Comparison of ENCODE assay signal across 8 cellular contexts in the genomic region with DNA sequence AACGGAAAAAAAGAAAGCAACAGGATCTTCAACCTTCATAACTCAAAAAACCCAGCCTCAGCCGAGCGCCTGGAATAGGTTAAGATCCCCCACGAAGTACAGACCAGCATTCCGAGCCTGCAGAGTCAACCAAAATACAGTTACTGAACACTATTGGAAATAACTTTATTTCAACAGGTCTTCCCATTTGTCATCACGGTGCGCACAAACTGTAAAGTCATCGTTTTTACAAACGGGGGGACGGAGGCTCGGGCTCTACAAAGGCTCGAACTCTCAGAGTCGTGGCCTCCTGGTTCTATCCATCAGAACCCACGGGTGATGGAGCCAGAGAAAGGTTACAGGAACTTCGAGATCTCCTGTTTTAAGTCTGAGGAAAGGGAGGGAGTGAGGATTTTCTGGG. TPM values are rescaled to one million over a fixed set of nuclear protein-coding genes. Genes with fewer than 3 reads are reported as not detected.
A peak's percentile ranks its signal among the peaks of the same experiment; 100 is the strongest.
DNase-seq lines count a peak whose midpoint lies in the region; TF ChIP-seq lines count a peak whose summit lies in the region.

No MANE protein-coding gene starts in this region.

- no peak overlapping the region for H2AFZ ChIP-seq in H9 (ENCODE audit: low read length)

- H4K8ac ChIP-seq in H9 (replicated peaks; ENCODE audit: insufficient read length, low read depth, low read length) = no peak overlapping the region

- H4K91ac ChIP-seq in H9 (ENCODE audit: insufficient read length, low read depth, low read length) = no peak overlapping the region

- TF ChIP-seq CTCF in A673 (conservative IDR thresholded peaks at IDR 0.05; ENCODE audit: low read depth, low read length) (no peak), H9 (conservative IDR thresholded peaks at IDR 0.05) (no peak), retinal pigment epithelial cell (conservative IDR thresholded peaks at IDR 0.05; ENCODE audit: low read depth, low read length) (no peak)

- H3K4me3 ChIP-seq in A673 (ENCODE audit: low read depth, low read length, poor library complexity, severe bottlenecking) (peak overlapping the region; percentile 97), retinal pigment epithelial cell (ENCODE audit: low read length) (peak overlapping the region; percentile 99)

- H4K20me1 ChIP-seq in H9 (ENCODE audit: control insufficient read depth, insufficient read depth, insufficient read length) = no peaks in the 10 kb centered on the region

- H3K23ac ChIP-seq in H9 (ENCODE audit: insufficient read length, low read depth, low read length) = no peak overlapping the region

- peaks cover 18% of the 10 kb centered on the region for H3K36me3 ChIP-seq in A673 (ENCODE audit: insufficient read depth, low read length, poor library complexity, severe bottlenecking)

- H2BK20ac ChIP-seq in H9 (ENCODE audit: low read depth, low read length, poor library complexity, severe bottlenecking) = no peak overlapping the region

- DNase-seq in A673 (ENCODE audit: low spot score) = peak; percentile 42
- no peak for DNase-seq in H9
- peak; percentile 31 for DNase-seq in activated CD8-positive, alpha-beta memory T cell treated with anti-CD3 and anti-CD28 coated beads, Interleukin-2, amount 50 U/mL, for 4 hours
- DNase-seq in glomerular visceral epithelial cell (ENCODE audit: extremely low spot score) = peak; percentile 33
- DNase-seq in retinal pigment epithelial cell (ENCODE audit: low read depth) = no peak
- DNase-seq in mesenteric fat pad (ENCODE audit: low spot score) = no peak
- no peak for DNase-seq in effector CD4-positive, alpha-beta T cell
- no peak for DNase-seq in middle frontal gyrus (ENCODE audit: extremely low spot score, low spot score)

- H3K27ac Mint-ChIP-seq in H9 = peak overlapping the region; percentile 100

- H3K56ac ChIP-seq in H9 (ENCODE audit: insufficient read length, low read depth, low read length) = peak overlapping the region; percentile 91

- peak overlapping the region; percentile 98 for H3K27ac ChIP-seq in A673 (ENCODE audit: low read depth, low read length, poor library complexity, severe bottlenecking)
- H3K27ac ChIP-seq in H9 (ENCODE audit: insufficient read length, low read depth, low read length) = no peak overlapping the region

- H3K23me2 ChIP-seq in H9 (ENCODE audit: insufficient read length, low read depth, low read length, poor library complexity, severe bottlenecking) = peaks cover 7% of the 10 kb centered on the region

- no peak overlapping the region for H4K5ac ChIP-seq in H9 (ENCODE audit: insufficient read length, low read depth, low read length)

- peak overlapping the region; percentile 98 for H3K9ac ChIP-seq in H9 (ENCODE audit: extremely low read depth, insufficient read length, low read length)

- CTCF ChIA-PET in A673 (lab: Charles Lee) = interaction anchor here (1.3 kb wide), 1 partner anchor 34 kb away, joined by 3 read pairs; no protein-coding TSS in a partner anchor

- POLR2A ChIA-PET in A673 (lab: Charles Lee; ENCODE audit: low non-redundant PET) = no interaction called here

- no peaks in the 10 kb centered on the region for H3K9me3 Mint-ChIP-seq in H9

- WGBS in H9 (ENCODE audit: extremely low coverage, insufficient read length, low lambda C conversion rate) = no CpG with 5 or more reads among the region's 15 CpGs

- H2BK5ac ChIP-seq in H9 (ENCODE audit: insufficient read length, low read length) = no peak overlapping the region

- H3K4me2 ChIP-seq in H9 (ENCODE audit: insufficient read depth, insufficient read length, low read length) = peak overlapping the region; percentile 90

- no peak overlapping the region for H2BK12ac ChIP-seq in H9 (ENCODE audit: insufficient read length, low read depth, low read length)

- H3K36me3 Mint-ChIP-seq in H9 (ENCODE audit: insufficient read depth in 1 of 3, low read depth in 3 of 3) = peaks cover 20 to 36% (median 32%) of the 10 kb centered on the region in 3 experiments

- peaks cover 6% of the 10 kb centered on the region for H3K27me3 Mint-ChIP-seq in H9 (ENCODE audit: low read depth)

- no peak overlapping the region for H2BK120ac ChIP-seq in H9 (ENCODE audit: low read depth, low read length, poor library complexity, severe bottlenecking)

- 0 out of 2 replicates have a peak overlapping the region, but pooled peaks have one; percentile 36 for H3K4ac ChIP-seq in H9 (ENCODE audit: low read depth, low read length)

- no peaks in the 10 kb centered on the region for H3K79me1 ChIP-seq in H9 (ENCODE audit: insufficient read depth, low read depth, low read length, poor library complexity, severe bottlenecking)

- H3K4me3 Mint-ChIP-seq in H9 = peak overlapping the region; percentile 99

- no TSS peak for BruUV-seq in A673 (replicated peaks; lab: Mats Ljungman, UMichigan)

- H3K79me2 ChIP-seq in H9 (ENCODE audit: insufficient read depth, low read length) = peaks cover 52% of the 10 kb centered on the region

- H3K14ac ChIP-seq in H9 (ENCODE audit: insufficient read depth, low read length) = peak overlapping the region; percentile 100

- no peaks in the 10 kb centered on the region for H3K27me3 ChIP-seq in A673 (replicated peaks; ENCODE audit: insufficient read depth, low read depth, low read length, poor library complexity)
- H3K27me3 ChIP-seq in H9 (ENCODE audit: insufficient read depth, low read length) = no peaks in the 10 kb centered on the region

- H3K4me1 ChIP-seq in A673 (ENCODE audit: insufficient read depth, low read length, poor library complexity, severe bottlenecking) (peaks cover 16% of the 10 kb centered on the region), H9 (ENCODE audit: insufficient read depth, low read length) (no peaks in the 10 kb centered on the region)

- H3K9me3 ChIP-seq in A673 (ENCODE audit: low read depth, low read length, poor library complexity, severe bottlenecking) (no peaks in the 10 kb centered on the region), H9 (ENCODE audit: control insufficient read depth, low read depth, low read length) (no peaks in the 10 kb centered on the region)

- H3K4me1 Mint-ChIP-seq in H9 = peaks cover 21 to 37% of the 10 kb centered on the region in 2 experiments

- peak overlapping the region; percentile 94 for H3K18ac ChIP-seq in H9 (ENCODE audit: insufficient read length, low read depth, low read length)

- H3T11ph ChIP-seq in H9 (ENCODE audit: low read length) = no peak overlapping the region

- H2AK5ac ChIP-seq in H9 (ENCODE audit: insufficient read length, low read length) = no peak overlapping the region

- intact Hi-C loops in A673 (cut with micrococcal nuclease; ENCODE audit: unreplicated experiment) = no loop called here

- no peak overlapping the region for H2BK15ac ChIP-seq in H9 (ENCODE audit: low read depth, low read length)

RNA-seq across cellular contexts. Expression of a gene that starts 1.1 kb away (rescaled TPM):
- total RNA-seq in A673 (2021) (1,404 and 1,447 TPM in 2 replicates), H9 (2021) (1,282 and 1,294 TPM in 2 replicates), mesenteric fat pad (480 TPM)

RNA-seq across cellular contexts. Expression of a gene that starts 57.1 kb away (rescaled TPM):
- total RNA-seq in A673 (2021) (85.9 and 86.5 TPM in 2 replicates), H9 (2021) (58.9 and 60.5 TPM in 2 replicates), mesenteric fat pad (97.0 TPM)

Comparison
In these comparisons a context has a peak if more than half of its experiments do, and no peak if none do; other contexts are left out.
1. DNase-seq: peak in A673 (single experiment), activated CD8-positive, alpha-beta memory T cell treated with anti-CD3 and anti-CD28 coated beads, Interleukin-2, amount 50 U/mL, for 4 hours (single experiment) and glomerular visceral epithelial cell (single experiment); none in H9 (single experiment), retinal pigment epithelial cell (single experiment), mesenteric fat pad (single experiment), effector CD4-positive, alpha-beta T cell (single experiment) and middle frontal gyrus (single experiment).